ENCODE assay signal across 13 cellular contexts in genomic region chr11:45106006-45106405, GRCh38. TPM values are rescaled to one million over a fixed set of nuclear protein-coding genes. Genes with fewer than 3 reads are reported as not detected.
DNase-seq lines count a peak whose midpoint lies in the region; ATAC-seq, FAIRE-seq and TF ChIP-seq lines count a peak whose summit lies in the region.
"Had no signal": no experiment of that assay in that cellular context is flagged by ENCODE, and none has a peak within 500 bp of the region (broad histone marks: within the 10 kb centered on the region; RNA-seq: fewer than 3 reads in every experiment).

No MANE protein-coding gene starts in this region.

- no peaks in the 10 kb centered on the region for H3K79me2 ChIP-seq in HepG2 (ENCODE audit: insufficient read depth, low read length)

- POLR2A ChIA-PET in HepG2 (lab: Yijun Ruan, JAX) = interaction anchor here (1.0 kb wide), 1 partner anchor 169 kb away, joined by 4 read pairs; no protein-coding TSS in a partner anchor

- no TSS peak for BruUV-seq in HepG2 (replicated peaks; lab: Mats Ljungman, UMichigan)

- no peaks in the 10 kb centered on the region for H3K9me3 Mint-ChIP-seq in activated CD4-positive, alpha-beta T cell treated with anti-CD3 and anti-CD28 coated beads, Interleukin-2, amount 10 ng/mL, durations not matched to agents 24 days and 14 days

- H3K4me1 ChIP-seq in HepG2 (ENCODE audit: insufficient read depth, low read length) (peaks cover 17% of the 10 kb centered on the region), right lobe of liver (peaks cover 0 to 2% (median 0%) of the 10 kb centered on the region in 4 donors)

- H3K36me3 ChIP-seq in HepG2 (replicated peaks in 1 of 2; ENCODE audit: control insufficient read depth in 1 of 2, insufficient read depth in 2 of 2, low read length in 2 of 2) (no peaks in the 10 kb centered on the region), right lobe of liver (no peaks in the 10 kb centered on the region)
- H3K36me3 ChIP-seq: BLaER1, Peyer's patch had no signal

- WGBS in HepG2 (ENCODE audit: low lambda C conversion rate) = 31% methylated on average over 3 of the region's 8 CpGs
- WGBS in right lobe of liver (ENCODE audit: insufficient coverage, low coverage, low lambda C conversion rate, missing lambda C conversion rate) = 14% methylated on average over 4 of the region's 8 CpGs
- 64 to 74% methylated on average over 8 of the region's 8 CpGs for WGBS in lower leg skin, 2 donors

- TF ChIP-seq RAD21 in HepG2 (CRISPR knock-in tag; IDR thresholded peaks at IDR 0.05) = no peak

- no peak overlapping the region for H3K4me3 ChIP-seq in HepG2 (replicated peaks in 1 of 3; ENCODE audit: insufficient read depth in 1 of 3, low read depth in 2 of 3, low read length in 3 of 3)
- H3K4me3 ChIP-seq in right lobe of liver = no peak overlapping the region
- no peak overlapping the region for H3K4me3 ChIP-seq in lower leg skin (ENCODE audit: low read depth, poor library complexity, severe bottlenecking)
- H3K4me3 ChIP-seq: BLaER1, Peyer's patch had no signal

- in situ Hi-C loops in HepG2 (cut with HindIII; ENCODE audit: extremely low pct_ligation_motif_present, low pct_unique_long_range_greater_than_20kb) = loop anchor here (5.0 to 10.0 kb wide), 2 partner anchors 169 to 219 kb away; no protein-coding TSS in a partner anchor

- no peak overlapping the region for H3K4me3 Mint-ChIP-seq in activated CD4-positive, alpha-beta T cell treated with anti-CD3 and anti-CD28 coated beads, Interleukin-2, amount 10 ng/mL, durations not matched to agents 24 days and 14 days

- TF ChIP-seq POLR2A in HepG2 (IDR thresholded peaks at IDR 0.05; ENCODE audit: insufficient read depth in 1 of 2, low read depth in 2 of 2, low read length in 2 of 2) = no peak
- no peak for TF ChIP-seq POLR2A in right lobe of liver (IDR thresholded peaks at IDR 0.05)
- TF ChIP-seq POLR2A in lower leg skin (IDR thresholded peaks at IDR 0.05) = no peak

- peak; percentile 49 for DNase-seq in activated CD4-positive, alpha-beta T cell treated with anti-CD3 and anti-CD28 coated beads, Interleukin-2, amount 10 ng/mL, durations not matched to agents 24 days and 14 days
- DNase-seq in activated CD4-positive, alpha-beta T cell treated with anti-CD3 and anti-CD28 coated beads for 48 hours = no peak
- DNase-seq in HepG2 (ENCODE audit: low spot score) = no peak
- no peak for DNase-seq in right lobe of liver
- peak; percentile 14 to 75 for DNase-seq in lower leg skin (ENCODE audit: low spot score in 2 of 2)
- DNase-seq in NCI-H2029 (lab: John Stamatoyannopoulos, UW) = no peak
- DNase-seq in LoVo (ENCODE audit: low spot score) = no peak
- DNase-seq in activated gamma-delta T cell (lab: John Stamatoyannopoulos, UW) = no peak
- DNase-seq: GOT3, KG1 had no signal

- H3K9ac ChIP-seq in HepG2 (ENCODE audit: insufficient read depth, low read depth, low read length) = no peak overlapping the region
- H3K9ac ChIP-seq: BLaER1 had no signal

- peaks cover 0 to 2% of the 10 kb centered on the region in 2 experiments; a peak in 2 of 5 replicates for H3K27me3 ChIP-seq in HepG2 (ENCODE audit: control insufficient read depth in 1 of 2, insufficient read depth in 2 of 2, low read length in 2 of 2)
- no peaks in the 10 kb centered on the region for H3K27me3 ChIP-seq in right lobe of liver
- H3K27me3 ChIP-seq: BLaER1, Peyer's patch had no signal

- H3K4me2 ChIP-seq in HepG2 (ENCODE audit: low read depth, low read length) = no peak overlapping the region

- intact Hi-C loops in activated CD4-positive, alpha-beta T cell treated with anti-CD3 and anti-CD28 coated beads, Interleukin-2, amount 10 ng/mL, durations not matched to agents 24 days and 14 days (cut with micrococcal nuclease) = no loop called here
- intact Hi-C loops in HepG2 (cut with micrococcal nuclease; ENCODE audit: unreplicated experiment) (no loop called here), right lobe of liver (cut with DNase I) (loop anchor here (2.0 to 10.0 kb wide), 4 partner anchors 171 to 191 kb away; no protein-coding TSS in a partner anchor), lower leg skin (cut with DNase I; ENCODE audit: low total_unique reads) (loop anchor here (5.0 kb wide), 1 partner anchor 181 kb away; the partner anchor contains the start of gene SYT13)

- CTCF ChIA-PET in HepG2 (lab: Yijun Ruan, JAX; ENCODE audit: low intra/inter-chr PET ratio, low total read pairs) = interaction anchor here (0.6 to 3.2 kb wide), 3 partner anchors 169 to 179 kb away, joined by 3 to 39 read pairs (median 12); no protein-coding TSS in a partner anchor

- H2AFZ ChIP-seq in HepG2 (ENCODE audit: low read length) = no peak overlapping the region

- H3K36me3 Mint-ChIP-seq in activated CD4-positive, alpha-beta T cell treated with anti-CD3 and anti-CD28 coated beads, Interleukin-2, amount 10 ng/mL, durations not matched to agents 24 days and 14 days (ENCODE audit: low read depth) = no peaks in the 10 kb centered on the region

- ATAC-seq in HepG2 = no peak
- no peak for ATAC-seq in right lobe of liver

- no peak overlapping the region for H3K27ac Mint-ChIP-seq in activated CD4-positive, alpha-beta T cell treated with anti-CD3 and anti-CD28 coated beads, Interleukin-2, amount 10 ng/mL, durations not matched to agents 24 days and 14 days

- H3K27ac ChIP-seq in HepG2 (ENCODE audit: extremely low read length, insufficient read depth, low read length) = no peak overlapping the region
- no peak overlapping the region for H3K27ac ChIP-seq in right lobe of liver
- H3K27ac ChIP-seq: 22Rv1, BLaER1, Peyer's patch had no signal

- H3K4me1 Mint-ChIP-seq in activated CD4-positive, alpha-beta T cell treated with anti-CD3 and anti-CD28 coated beads, Interleukin-2, amount 10 ng/mL, durations not matched to agents 24 days and 14 days = peaks cover 14% of the 10 kb centered on the region

- H4K20me1 ChIP-seq in HepG2 (ENCODE audit: insufficient read depth, low read length) = no peaks in the 10 kb centered on the region
- H4K20me1 ChIP-seq: BLaER1 had no signal

- TF ChIP-seq CTCF in HepG2 (CRISPR knock-in tag; IDR thresholded peaks at IDR 0.05) (no peak), right lobe of liver (IDR thresholded peaks at IDR 0.05) (no peak), lower leg skin (IDR thresholded peaks at IDR 0.05) (no peak)

- TF ChIP-seq EP300 in HepG2 (IDR thresholded peaks at IDR 0.05; ENCODE audit: low read depth in 2 of 2, low read length in 2 of 2) (no peak), HepG2 (CRISPR knock-in tag; IDR thresholded peaks at IDR 0.05; ENCODE audit: borderline replicate concordance) (no peak)

- no peak for FAIRE-seq in HepG2 (lab: Jason Lieb, UNC)

- H3K9me3 ChIP-seq in HepG2 (ENCODE audit: low read length) = no peaks in the 10 kb centered on the region
- H3K9me3 ChIP-seq in right lobe of liver = no peaks in the 10 kb centered on the region
- H3K9me3 ChIP-seq: BLaER1, Peyer's patch had no signal

- H3K27me3 Mint-ChIP-seq in activated CD4-positive, alpha-beta T cell treated with anti-CD3 and anti-CD28 coated beads, Interleukin-2, amount 10 ng/mL, durations not matched to agents 24 days and 14 days = peaks cover 2% of the 10 kb centered on the region

TF ChIP-seq in HepG2, 621 proteins besides CTCF, POLR2A, EP300 and RAD21:
- no peak for TF ChIP-seq ZC3H13 (CRISPR knock-in tag; IDR thresholded peaks at IDR 0.05)
- no peak for TF ChIP-seq DNMT1 (CRISPR knock-in tag; IDR thresholded peaks at IDR 0.05)
- TF ChIP-seq, protein P1, sequence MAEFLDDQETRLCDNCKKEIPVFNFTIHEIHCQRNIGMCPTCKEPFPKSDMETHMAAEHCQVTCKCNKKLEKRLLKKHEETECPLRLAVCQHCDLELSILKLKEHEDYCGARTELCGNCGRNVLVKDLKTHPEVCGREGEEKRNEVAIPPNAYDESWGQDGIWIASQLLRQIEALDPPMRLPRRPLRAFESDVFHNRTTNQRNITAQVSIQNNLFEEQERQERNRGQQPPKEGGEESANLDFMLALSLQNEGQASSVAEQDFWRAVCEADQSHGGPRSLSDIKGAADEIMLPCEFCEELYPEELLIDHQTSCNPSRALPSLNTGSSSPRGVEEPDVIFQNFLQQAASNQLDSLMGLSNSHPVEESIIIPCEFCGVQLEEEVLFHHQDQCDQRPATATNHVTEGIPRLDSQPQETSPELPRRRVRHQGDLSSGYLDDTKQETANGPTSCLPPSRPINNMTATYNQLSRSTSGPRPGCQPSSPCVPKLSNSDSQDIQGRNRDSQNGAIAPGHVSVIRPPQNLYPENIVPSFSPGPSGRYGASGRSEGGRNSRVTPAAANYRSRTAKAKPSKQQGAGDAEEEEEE (CRISPR knock-in tag; IDR thresholded peaks at IDR 0.05; ENCODE audit: borderline replicate concordance) = no peak
- 0 out of 2 replicates have a peak, but pooled peaks have one; percentile 16 for TF ChIP-seq KLF13 (CRISPR knock-in tag; IDR thresholded peaks at IDR 0.05)

RNA-seq across cellular contexts. Expression of gene PRDM11, which starts 40.4 kb away (rescaled TPM):
- total RNA-seq in activated CD4-positive, alpha-beta T cell treated with anti-CD3 and anti-CD28 coated beads, Interleukin-2, amount 10 ng/mL, durations not matched to agents 24 days and 14 days = 1.4 and 1.9 TPM in 2 replicates
- total RNA-seq in HepG2 (2016; rRNA removed; fragmentation: Illumina TruSeq; extraction: Trizol) = 4.1 and 4.7 TPM in 2 replicates
- 1.5 and 1.8 TPM in 2 replicates for total RNA-seq in HepG2 (2016; cell fraction: cytosol; rRNA removed; fragmentation: Illumina TruSeq; extraction: Trizol; ENCODE audit: low read depth)
- 3.4 and 4.3 TPM in 2 replicates for total RNA-seq in HepG2 (2016; cell fraction: insoluble cytoplasmic fraction; rRNA removed; fragmentation: Illumina TruSeq; extraction: Trizol)
- total RNA-seq in HepG2 (2016; cell fraction: membrane; rRNA removed; fragmentation: Illumina TruSeq; extraction: Trizol) = 3.9 and 5.2 TPM in 2 replicates
- total RNA-seq in HepG2 (2016; cell fraction: nucleus; rRNA removed; fragmentation: Illumina TruSeq; extraction: Trizol) = 4.6 and 6.1 TPM in 2 replicates
- polyA plus RNA-seq in HepG2 (2011; rRNA removed) = 3.3 and 3.4 TPM in 2 replicates
- 2.0 and 2.7 TPM in 2 replicates for polyA plus RNA-seq in HepG2 (2011; cell fraction: cytosol; rRNA removed)
- polyA plus RNA-seq in HepG2 (2011; cell fraction: nucleus; rRNA removed) = 6.4 and 6.7 TPM in 2 replicates
- polyA plus RNA-seq in HepG2 (2012) = 2.3 and 2.4 TPM in 2 replicates
- polyA plus RNA-seq in HepG2 (2016; cell fraction: cytosol; fragmentation: Illumina TruSeq; extraction: Trizol; ENCODE audit: low read depth) = 0.77 and 0.81 TPM in 2 replicates
- 2.8 and 4.0 TPM in 2 replicates for polyA plus RNA-seq in HepG2 (2016; cell fraction: insoluble cytoplasmic fraction; fragmentation: Illumina TruSeq; extraction: Trizol; ENCODE audit: low read depth)
- polyA plus RNA-seq in HepG2 (2016; cell fraction: membrane; fragmentation: Illumina TruSeq; extraction: Trizol; ENCODE audit: low read depth) = 2.1 and 2.4 TPM in 2 replicates
- 7.1 and 7.4 TPM in 2 replicates for polyA plus RNA-seq in HepG2 (2016; cell fraction: nucleus; fragmentation: Illumina TruSeq; extraction: Trizol; ENCODE audit: insufficient read depth, low read depth)
- polyA minus RNA-seq in HepG2 (2011; rRNA and poly(A)+ RNA removed; ENCODE audit: low replicate concordance) = 7.8 and 17.5 TPM in 2 replicates
- 3.5 and 6.2 TPM in 2 replicates for polyA minus RNA-seq in HepG2 (2011; cell fraction: cytosol; rRNA and poly(A)+ RNA removed)
- 5.0 and 7.6 TPM in 2 replicates for polyA minus RNA-seq in HepG2 (2011; cell fraction: nucleus; rRNA and poly(A)+ RNA removed)
- 1 to 10 TPM; 1.4 to 4.1 (median 3.8) TPM for total RNA-seq in right lobe of liver
- 1 to 10 TPM; 3.2 to 9.5 (median 6.6) TPM for total RNA-seq in lower leg skin

Comparison
In these comparisons a context has a peak if more than half of its experiments do, and no peak if none do; other contexts are left out.
1. DNase-seq: peak in activated CD4-positive, alpha-beta T cell treated with anti-CD3 and anti-CD28 coated beads, Interleukin-2, amount 10 ng/mL, durations not matched to agents 24 days and 14 days (single experiment) and lower leg skin (2 of 2); none in activated CD4-positive, alpha-beta T cell treated with anti-CD3 and anti-CD28 coated beads for 48 hours (single experiment), HepG2 (single experiment), right lobe of liver (0 of 3), NCI-H2029 (single experiment), LoVo (single experiment) and activated gamma-delta T cell (single experiment).
2. intact Hi-C loops: an anchor here in right lobe of liver (2.0 to 10.0 kb wide) and lower leg skin (5.0 kb wide); none called in activated CD4-positive, alpha-beta T cell treated with anti-CD3 and anti-CD28 coated beads, Interleukin-2, amount 10 ng/mL, durations not matched to agents 24 days and 14 days and HepG2.